ENCODE assay signal across 8 cellular contexts in genomic region chr19:2494447-2495129, GRCh38. TPM values are rescaled to one million over a fixed set of nuclear protein-coding genes. Genes with fewer than 3 reads are reported as not detected.
A peak's percentile ranks its signal among the peaks of the same experiment; 100 is the strongest.
DNase-seq lines count a peak whose midpoint lies in the region; ATAC-seq and TF ChIP-seq lines count a peak whose summit lies in the region.

No MANE protein-coding gene starts in this region.

- peak overlapping the region; percentile 95 for H3K27ac ChIP-seq in RWPE2 (ENCODE audit: poor library complexity, severe bottlenecking)
- peak overlapping the region in 4 of 5 donors; percentile 71 to 88 (median 78) for H3K27ac ChIP-seq in adrenal gland
- peak overlapping the region; percentile 75 to 98 (median 92) for H3K27ac ChIP-seq in heart left ventricle
- peak overlapping the region; percentile 86 for H3K27ac ChIP-seq in osteoblast (ENCODE audit: low read depth, low read length)

- H3K27me3 ChIP-seq in RWPE2 (ENCODE audit: insufficient read depth, poor library complexity, severe bottlenecking) = no peaks in the 10 kb centered on the region
- H3K27me3 ChIP-seq in adrenal gland = no peaks in the 10 kb centered on the region
- peaks cover 0 to 27% (median 0%) of the 10 kb centered on the region in 9 donors for H3K27me3 ChIP-seq in heart left ventricle
- no peaks in the 10 kb centered on the region for H3K27me3 ChIP-seq in osteoblast (ENCODE audit: insufficient read depth, low read length)

- TF ChIP-seq CTCF in AG09309 (IDR thresholded peaks at IDR 0.05; ENCODE audit: control insufficient read depth, insufficient read depth, low read depth, low read length, missing control alignments) (no peak), RWPE2 (IDR thresholded peaks at IDR 0.05; ENCODE audit: poor library complexity, severe bottlenecking) (no peak), adrenal gland (IDR thresholded peaks at IDR 0.05) (no peak), heart left ventricle (IDR thresholded peaks at IDR 0.05) (no peak), osteoblast (IDR thresholded peaks at IDR 0.05; ENCODE audit: extremely low read depth, low read depth, low read length) (no peak)

- ATAC-seq in GM21825 (IDR thresholded peaks at IDR 0.05; ENCODE audit: unreplicated experiment) (peak; percentile 48), RWPE2 (ENCODE audit: low read depth) (peak; percentile 27; the same call in 2 of the 3 replicates), heart left ventricle (peak; percentile 52 to 81 (median 78)), GM19452 (IDR thresholded peaks at IDR 0.05; ENCODE audit: unreplicated experiment) (no peak)

- no peaks in the 10 kb centered on the region for H3K79me2 ChIP-seq in osteoblast (ENCODE audit: insufficient read depth, low read length)

- DNase-seq in AG09309 (ENCODE audit: low read depth) = no peak
- DNase-seq in RWPE2 (ENCODE audit: low spot score) = peak; percentile 50
- DNase-seq in adrenal gland = peak; percentile 80 to 89 (median 87)
- peak; percentile 87 to 94 (median 89) for DNase-seq in heart left ventricle
- DNase-seq in osteoblast (ENCODE audit: insufficient read length, low spot score, missing footprints) = peak; percentile 98
- DNase-seq in inferior parietal cortex (ENCODE audit: extremely low spot score) = no peak

- peak; percentile 43 to 52 for TF ChIP-seq POLR2A in adrenal gland (IDR thresholded peaks at IDR 0.05)
- peak in 1 of 2 donors; percentile 24 for TF ChIP-seq POLR2A in heart left ventricle (IDR thresholded peaks at IDR 0.05)

- H3K9me3 ChIP-seq in RWPE2 (ENCODE audit: severe bottlenecking) (no peaks in the 10 kb centered on the region), adrenal gland (replicated peaks in 1 of 3) (no peaks in the 10 kb centered on the region), heart left ventricle (no peaks in the 10 kb centered on the region), osteoblast (ENCODE audit: low read depth, low read length) (no peaks in the 10 kb centered on the region)

- H3K4me2 ChIP-seq in osteoblast (ENCODE audit: insufficient read depth, low read length) = peak overlapping the region; percentile 93

- H3K36me3 ChIP-seq in RWPE2 (ENCODE audit: low read depth) (no peaks in the 10 kb centered on the region), adrenal gland (replicated peaks in 1 of 2) (no peaks in the 10 kb centered on the region), heart left ventricle (no peaks in the 10 kb centered on the region), osteoblast (ENCODE audit: insufficient read depth, low read length) (no peaks in the 10 kb centered on the region)

- 5 to 12% (median 9%) methylated on average over 14 to 72 of the region's 72 CpGs for WGBS in adrenal gland, 4 donors
- WGBS in heart left ventricle, 4 donors = 0 to 20% (median 7%) methylated on average over 3 to 72 of the region's 72 CpGs

- H2AFZ ChIP-seq in osteoblast (ENCODE audit: low read length) = peak overlapping the region; percentile 74

- intact Hi-C loops in adrenal gland (cut with DNase I) = loop anchor here in 1 of 2 donors (10.0 kb wide), 1 partner anchor 50 kb away; no protein-coding TSS in a partner anchor
- intact Hi-C loops in heart left ventricle (cut with DNase I) = loop anchor here in 9 of 10 donors (1.0 to 5.0 kb wide), 8 partner anchors 16 to 109 kb away; partner anchors contain the start of gene GADD45B (in 3 of the 9)

- no peaks in the 10 kb centered on the region for H4K20me1 ChIP-seq in osteoblast (ENCODE audit: insufficient read depth, low read length)

- H3K4me3 ChIP-seq in AG09309 (ENCODE audit: control insufficient read depth, low read depth, low read length) = peak overlapping the region; percentile 55
- peak overlapping the region; percentile 32 for H3K4me3 ChIP-seq in RWPE2 (ENCODE audit: severe bottlenecking)
- peak overlapping the region in 2 of 4 donors; percentile 50 to 61 for H3K4me3 ChIP-seq in adrenal gland
- peak overlapping the region; percentile 39 to 76 (median 66) for H3K4me3 ChIP-seq in heart left ventricle
- H3K4me3 ChIP-seq in osteoblast (ENCODE audit: insufficient read depth, low read length) = peak overlapping the region; percentile 79

- peaks cover 31% of the 10 kb centered on the region for H3K4me1 ChIP-seq in RWPE2 (ENCODE audit: insufficient read depth, poor library complexity, severe bottlenecking)
- peaks cover 15 to 29% of the 10 kb centered on the region in 2 donors for H3K4me1 ChIP-seq in adrenal gland (replicated peaks in 1 of 2)
- peaks cover 2 to 47% (median 23%) of the 10 kb centered on the region in 12 donors for H3K4me1 ChIP-seq in heart left ventricle
- H3K4me1 ChIP-seq in osteoblast (ENCODE audit: insufficient read depth, low read length) = peaks cover 31% of the 10 kb centered on the region

RNA-seq across cellular contexts. Expression of gene GADD45B, which starts 18.7 kb away (rescaled TPM):
- total RNA-seq in adrenal gland = 100 to 1,000 TPM in 2 of 8 donors, 10 to 100 TPM in 6; 47.0 to 119 (median 74.2) TPM
- 100 to 1,000 TPM in 1 of 3 donors, 10 to 100 TPM in 2; 18.3 to 132 (median 81.2) TPM for polyA plus RNA-seq in adrenal gland
- 100 to 1,000 TPM in 2 of 9 donors, 10 to 100 TPM in 7; 20.3 to 155 (median 46.6) TPM for total RNA-seq in heart left ventricle
- polyA plus RNA-seq in heart left ventricle = 10 to 100 TPM; 67.2 to 68.4 TPM
- 41.8 and 46.3 TPM in 2 replicates for total RNA-seq in osteoblast

RNA-seq across cellular contexts. Expression of gene LMNB2, which starts 37.8 kb away (rescaled TPM):
- 10 to 100 TPM; 13.0 to 27.2 (median 20.3) TPM for total RNA-seq in adrenal gland
- polyA plus RNA-seq in adrenal gland = 10 to 100 TPM in 2 of 3 donors, 1 to 10 TPM in 1; 8.8 to 24.9 (median 16.1) TPM
- 10 to 100 TPM in 7 of 9 donors, 1 to 10 TPM in 2; 6.6 to 22.2 (median 13.8) TPM for total RNA-seq in heart left ventricle
- 10 to 100 TPM in 1 of 2 donors, 1 to 10 TPM in 1; 9.3 to 33.0 TPM for polyA plus RNA-seq in heart left ventricle
- 24.2 and 24.6 TPM in 2 replicates for total RNA-seq in osteoblast

Comparison
In these comparisons a context has a peak if more than half of its experiments do, and no peak if none do; other contexts are left out.
1. DNase-seq: peak in RWPE2 (single experiment), adrenal gland (7 of 7), heart left ventricle (5 of 5) and osteoblast (single experiment); none in AG09309 (single experiment) and inferior parietal cortex (single experiment).
2. Peak in every context shown above with its lines, with median percentiles within 50 percentile points of each other: H3K27ac ChIP-seq.